Comparison of ENCODE assay signal across 8 cellular contexts in the genomic region with DNA sequence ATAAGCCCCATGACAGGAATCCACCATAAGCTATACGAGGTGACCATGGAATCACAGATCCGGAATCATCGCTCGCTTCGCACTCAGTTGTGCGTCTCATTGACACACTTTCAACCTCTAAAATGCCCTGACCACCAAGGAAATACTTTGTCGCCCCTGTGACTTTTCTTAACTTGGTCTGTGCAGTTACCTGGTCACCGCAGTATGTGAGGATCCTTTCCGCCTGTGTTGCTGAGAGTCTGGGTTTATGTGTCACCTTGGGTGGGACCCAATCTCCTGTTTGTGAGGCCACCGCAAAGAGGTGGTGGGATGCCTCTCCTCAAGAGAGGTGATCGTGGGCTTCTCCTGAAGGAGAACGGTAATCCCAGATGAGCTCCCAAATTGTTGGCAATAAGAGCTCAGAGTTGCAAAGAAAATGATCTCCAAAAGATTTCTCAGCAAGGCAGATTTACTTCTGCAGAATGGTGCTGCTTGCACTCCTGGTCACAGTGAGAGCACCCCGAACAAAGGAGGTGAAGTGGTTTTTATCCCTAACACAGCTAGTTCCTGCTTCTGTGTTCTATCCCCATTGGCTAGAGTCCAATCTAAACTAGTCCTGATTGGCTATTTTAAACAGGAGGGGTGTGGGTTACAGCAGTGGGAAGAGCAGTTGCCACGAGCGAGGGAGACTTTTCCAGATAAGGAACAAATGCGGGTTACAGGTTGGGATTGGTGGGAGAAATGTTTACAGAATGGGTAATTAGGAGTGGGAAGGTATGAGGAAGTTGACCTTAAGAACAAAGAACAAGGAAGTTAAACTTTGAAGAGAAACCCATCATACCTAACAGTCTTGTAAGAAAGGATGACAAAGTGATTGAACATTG. TPM values are rescaled to one million over a fixed set of nuclear protein-coding genes. Genes with fewer than 3 reads are reported as not detected.
DNase-seq lines count a peak whose midpoint lies in the region; ATAC-seq and TF ChIP-seq lines count a peak whose summit lies in the region.

No MANE protein-coding gene starts in this region.

- H3K4me1 Mint-ChIP-seq in Caco-2 (ENCODE audit: low read depth, unreplicated experiment) = peaks cover 93% of the 10 kb centered on the region
- peaks cover 59% of the 10 kb centered on the region for H3K4me1 Mint-ChIP-seq in activated CD4-positive, alpha-beta memory T cell treated with anti-CD3 and anti-CD28 coated beads for 36 hours (ENCODE audit: low read depth)

- 95 to 98% methylated on average over 16 of the region's 16 CpGs for WGBS in lower leg skin, 2 donors

- no peak for ATAC-seq in GM19452 (IDR thresholded peaks at IDR 0.05; ENCODE audit: unreplicated experiment)

- H3K27me3 ChIP-seq in Caco-2 (replicated peaks; ENCODE audit: control insufficient read depth, insufficient read depth, low read length) (no peaks in the 10 kb centered on the region), WERI-Rb-1 (ENCODE audit: insufficient read depth, low read depth, severe bottlenecking) (no peaks in the 10 kb centered on the region)

- H3K4me1 ChIP-seq in Caco-2 = peaks cover 78% of the 10 kb centered on the region

- peak overlapping the region; percentile 79 for H3K27ac Mint-ChIP-seq in Caco-2 (ENCODE audit: unreplicated experiment)
- peak overlapping the region; percentile 66 for H3K27ac Mint-ChIP-seq in activated CD4-positive, alpha-beta memory T cell treated with anti-CD3 and anti-CD28 coated beads for 36 hours

- H3K27me3 Mint-ChIP-seq in Caco-2 (ENCODE audit: insufficient read depth, unreplicated experiment) = no peaks in the 10 kb centered on the region
- H3K27me3 Mint-ChIP-seq in activated CD4-positive, alpha-beta memory T cell treated with anti-CD3 and anti-CD28 coated beads for 36 hours = no peaks in the 10 kb centered on the region

- H3K4me3 ChIP-seq in Caco-2 (ENCODE audit: low read depth, low read length) (no peak overlapping the region), WERI-Rb-1 (ENCODE audit: low read depth, low read length) (no peak overlapping the region), lower leg skin (ENCODE audit: low read depth, poor library complexity, severe bottlenecking) (no peak overlapping the region)

- in situ Hi-C loops in G401 (cut with HindIII; ENCODE audit: low sequenced_read_pairs) = no loop called here

- intact Hi-C loops in Caco-2 (cut with micrococcal nuclease; ENCODE audit: unreplicated experiment) (loop anchor here (1.0 kb wide), 1 partner anchor 9 kb away; a partner anchor contains a TSS), lower leg skin (cut with DNase I; ENCODE audit: low total_unique reads) (no loop called here)
- intact Hi-C loops in activated CD4-positive, alpha-beta memory T cell treated with anti-CD3 and anti-CD28 coated beads for 36 hours (cut with micrococcal nuclease) = no loop called here

- peaks cover 50% of the 10 kb centered on the region for H3K9me3 ChIP-seq in Caco-2
- no peaks in the 10 kb centered on the region for H3K9me3 ChIP-seq in WERI-Rb-1 (ENCODE audit: severe bottlenecking)

- H3K36me3 Mint-ChIP-seq in Caco-2 (ENCODE audit: insufficient read depth, unreplicated experiment) = peaks cover 100% of the 10 kb centered on the region
- H3K36me3 Mint-ChIP-seq in activated CD4-positive, alpha-beta memory T cell treated with anti-CD3 and anti-CD28 coated beads for 36 hours = peaks cover 93% of the 10 kb centered on the region

- no peak for TF ChIP-seq POLR2A in lower leg skin (IDR thresholded peaks at IDR 0.05)

- H3K27ac ChIP-seq in WERI-Rb-1 = no peak overlapping the region

- peaks cover 65% of the 10 kb centered on the region for H3K9me3 Mint-ChIP-seq in Caco-2 (ENCODE audit: unreplicated experiment)
- H3K9me3 Mint-ChIP-seq in activated CD4-positive, alpha-beta memory T cell treated with anti-CD3 and anti-CD28 coated beads for 36 hours = peaks cover 43% of the 10 kb centered on the region

- H3K36me3 ChIP-seq in Caco-2 (ENCODE audit: control insufficient read depth, insufficient read depth, low read length) (peaks cover 67% of the 10 kb centered on the region), WERI-Rb-1 (peaks cover 99% of the 10 kb centered on the region)

- CTCF ChIA-PET in Caco-2 (lab: Charles Lee) = interaction anchor here (1.0 to 3.0 kb wide), 5 partner anchors 16 to 222 kb away, joined by 3 to 24 read pairs (median 3); no protein-coding TSS in a partner anchor
- CTCF ChIA-PET in activated CD4-positive, alpha-beta memory T cell treated with anti-CD3 and anti-CD28 coated beads for 36 hours (lab: Charles Lee) = interaction anchor here (0.9 to 1.3 kb wide), 2 partner anchors 35 to 198 kb away, joined by 3 read pairs; no protein-coding TSS in a partner anchor

- peak overlapping the region; percentile 81 for H3K4me3 Mint-ChIP-seq in Caco-2 (ENCODE audit: unreplicated experiment)
- H3K4me3 Mint-ChIP-seq in activated CD4-positive, alpha-beta memory T cell treated with anti-CD3 and anti-CD28 coated beads for 36 hours = peak overlapping the region; percentile 21

- TF ChIP-seq CTCF in Caco-2 (IDR thresholded peaks at IDR 0.05; ENCODE audit: insufficient read depth in 1 of 2, low read depth in 1 of 2, low read length in 1 of 2, severe bottlenecking in 1 of 2, unreplicated experiment in 1 of 2) (no peak), WERI-Rb-1 (IDR thresholded peaks at IDR 0.05; ENCODE audit: low read depth, low read length) (no peak), lower leg skin (IDR thresholded peaks at IDR 0.05) (no peak)

- DNase-seq in Caco-2 = peak; percentile 86 to 90
- peak; percentile 66 for DNase-seq in HT1080 (ENCODE audit: low read depth)
- DNase-seq in activated CD4-positive, alpha-beta memory T cell treated with anti-CD3 and anti-CD28 coated beads for 36 hours = no peak
- peak; percentile 24 for DNase-seq in mesenteric fat pad (ENCODE audit: low spot score)
- DNase-seq in WERI-Rb-1 = no peak
- no peak for DNase-seq in G401 (ENCODE audit: low spot score)
- no peak for DNase-seq in lower leg skin (ENCODE audit: low spot score in 2 of 2)

- TSS peak; percentile 91 for BruUV-seq in Caco-2 (replicated peaks; lab: Mats Ljungman, UMichigan)

- POLR2A ChIA-PET in Caco-2 (lab: Charles Lee) = interaction anchor here (1.0 to 2.4 kb wide), 7 partner anchors 9 to 68 kb away, joined by 3 to 45 read pairs (median 6); a partner anchor contains a TSS
- POLR2A ChIA-PET in activated CD4-positive, alpha-beta memory T cell treated with anti-CD3 and anti-CD28 coated beads for 36 hours (lab: Charles Lee) = interaction anchor here (0.6 to 3.6 kb wide), 5 partner anchors 8 to 70 kb away, joined by 3 to 25 read pairs (median 7); a partner anchor contains a TSS

RNA-seq across cellular contexts. Expression of a gene that starts 9.1 kb away (rescaled TPM):
- total RNA-seq in Caco-2 (2022) = 34.0 and 34.7 TPM in 2 replicates
- total RNA-seq in HT1080 (2014; rRNA removed; shearing (Covaris generic)) = 34.1 and 37.4 TPM in 2 replicates
- polyA plus RNA-seq in HT1080 (2015; cell fraction: cytosol; rRNA removed) = 15.3 and 18.9 TPM in 2 replicates
- polyA plus RNA-seq in HT1080 (2015; cell fraction: nucleus; rRNA removed) = 41.7 and 42.2 TPM in 2 replicates
- 10 to 100 TPM; 42.5 to 45.3 TPM for total RNA-seq in activated CD4-positive, alpha-beta memory T cell treated with anti-CD3 and anti-CD28 coated beads for 36 hours
- total RNA-seq in mesenteric fat pad = 43.4 TPM
- 8.6 and 12.3 TPM in 2 replicates for total RNA-seq in G401 (2014; rRNA removed; shearing (Covaris generic))
- total RNA-seq in lower leg skin = 10 to 100 TPM; 26.0 to 31.4 (median 28.1) TPM

Comparison
In these comparisons a context has a peak if more than half of its experiments do, and no peak if none do; other contexts are left out.
1. DNase-seq: peak in Caco-2 (2 of 2), HT1080 (single experiment) and mesenteric fat pad (single experiment); none in activated CD4-positive, alpha-beta memory T cell treated with anti-CD3 and anti-CD28 coated beads for 36 hours (single experiment), WERI-Rb-1 (single experiment), G401 (single experiment) and lower leg skin (0 of 2).